ENCODE assay signal across 25 cellular contexts in the genomic region with DNA sequence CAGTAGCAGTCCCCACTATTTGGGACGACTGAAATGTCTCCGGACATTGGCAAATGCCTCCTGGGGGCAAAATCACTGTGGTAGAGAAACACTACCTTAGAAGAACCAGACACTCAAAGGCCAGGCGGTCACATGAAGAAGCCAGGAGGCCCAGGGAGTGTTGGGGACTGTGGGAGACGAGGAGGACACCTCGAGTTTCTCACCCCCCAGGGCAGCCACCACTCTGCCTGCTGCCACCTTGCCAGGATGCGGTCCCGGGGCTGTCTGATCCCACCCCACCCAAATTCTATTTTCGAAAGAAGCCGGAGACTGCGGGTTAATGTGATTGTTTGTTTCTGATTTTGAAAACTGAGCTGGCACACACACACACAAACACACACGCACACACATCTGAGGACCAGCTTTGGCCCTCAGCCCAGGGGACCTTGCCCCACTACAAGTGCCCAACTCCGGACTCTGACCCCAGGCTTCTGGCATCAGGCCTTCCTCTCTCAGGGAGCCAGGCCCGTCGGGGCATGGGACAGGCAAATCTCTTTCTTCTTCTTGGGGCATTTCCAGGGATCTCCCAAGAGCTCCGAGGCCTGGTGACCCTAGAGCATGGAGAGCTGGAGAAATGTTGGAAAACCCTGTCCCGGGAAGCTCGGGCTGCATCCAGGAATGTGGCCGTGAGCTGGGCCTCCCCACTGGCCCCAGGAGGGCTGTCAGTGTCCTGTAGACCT.
DNase-seq lines count a peak whose midpoint lies in the region; ATAC-seq, FAIRE-seq and TF ChIP-seq lines count a peak whose summit lies in the region.
"Had no signal": no experiment of that assay in that cellular context is flagged by ENCODE, and none has a peak within 500 bp of the region (broad histone marks: within the 10 kb centered on the region; RNA-seq: fewer than 3 reads in every experiment).

No MANE protein-coding gene starts in this region.

- H3K27me3 ChIP-seq in colonic mucosa (no peaks in the 10 kb centered on the region), right lobe of liver (no peaks in the 10 kb centered on the region), pancreas (no peaks in the 10 kb centered on the region)
- H3K27me3 ChIP-seq: SJCRH30 had no signal

- H3K9me3 ChIP-seq in KOPT-K1 (ENCODE audit: insufficient read depth, low read length, poor library complexity, severe bottlenecking) (no peaks in the 10 kb centered on the region), colonic mucosa (no peaks in the 10 kb centered on the region), right lobe of liver (no peaks in the 10 kb centered on the region), pancreas (no peaks in the 10 kb centered on the region)
- H3K9me3 ChIP-seq: SJCRH30 had no signal

- H3K4me1 ChIP-seq in colonic mucosa (no peaks in the 10 kb centered on the region), right lobe of liver (peaks cover 0 to 20% (median 9%) of the 10 kb centered on the region in 4 donors), pancreas (peaks cover 0 to 5% (median 0%) of the 10 kb centered on the region in 3 donors)

- no peaks in the 10 kb centered on the region for H3K36me3 ChIP-seq in KOPT-K1 (ENCODE audit: insufficient read depth, low read length)
- no peaks in the 10 kb centered on the region for H3K36me3 ChIP-seq in colonic mucosa
- no peaks in the 10 kb centered on the region for H3K36me3 ChIP-seq in right lobe of liver
- no peaks in the 10 kb centered on the region for H3K36me3 ChIP-seq in pancreas
- H3K36me3 ChIP-seq: SJCRH30 had no signal

- H3K9me3 Mint-ChIP-seq in activated naive CD8-positive, alpha-beta T cell treated with anti-CD3 and anti-CD28 coated beads for 36 hours = no peaks in the 10 kb centered on the region

- H3K9ac ChIP-seq in colonic mucosa (ENCODE audit: low read depth in 2 of 2, low read length in 2 of 2) = no peak overlapping the region
- H3K9ac ChIP-seq: GM23248 had no signal

- H3K27ac ChIP-seq in KOPT-K1 (ENCODE audit: low read depth, low read length, poor library complexity, severe bottlenecking) (peak overlapping the region; percentile 71), colonic mucosa (no peak overlapping the region), right lobe of liver (peak overlapping the region in 2 of 3 donors; percentile 55 to 77), pancreas (no peak overlapping the region)
- H3K27ac ChIP-seq: GM23248, SJCRH30 had no signal

- 13% methylated on average over 8 of the region's 18 CpGs for WGBS in right lobe of liver (ENCODE audit: insufficient coverage, low coverage, low lambda C conversion rate, missing lambda C conversion rate)
- WGBS in pancreas, 2 donors = 48 to 50% methylated on average over 18 of the region's 18 CpGs

- intact Hi-C loops in colonic mucosa (cut with DNase I) (no loop called here), right lobe of liver (cut with DNase I) (no loop called here), pancreas (cut with DNase I) (no loop called here)

- ATAC-seq in right lobe of liver (peak; percentile 92 to 98 (median 96)), pancreas (peak; percentile 34 to 64 (median 54)), GM19395 (IDR thresholded peaks at IDR 0.05; ENCODE audit: unreplicated experiment) (no peak)

- TF ChIP-seq POLR2A in right lobe of liver (IDR thresholded peaks at IDR 0.05) = no peak

- H3K4me3 ChIP-seq in colonic mucosa (no peak overlapping the region), right lobe of liver (no peak overlapping the region), pancreas (no peak overlapping the region)
- H3K4me3 ChIP-seq: GM23248, SJCRH30 had no signal

- DNase-seq in colonic mucosa (peak; percentile 81), right lobe of liver (peak; percentile 90 to 96 (median 93)), pancreas (peak in 3 of 6 donors; percentile 21 to 47 (median 25)), NCI-H1436 (lab: John Stamatoyannopoulos, UW) (no peak), frontal cortex (ENCODE audit: low spot score in 2 of 2) (no peak)
- no peak for DNase-seq in activated naive CD8-positive, alpha-beta T cell treated with anti-CD3 and anti-CD28 coated beads for 36 hours
- DNase-seq: DMS53; GDM1; GM23248; HCEC 1CT; KG1; NCI-H1092 treated with DMSO at 0.1 percent for 48 hours; NCI-H146; NCI-H2029; NCI-H2227 treated with DMSO at 0.1 percent for 48 hours; NCI-H524; NCI-H774; NK-92 treated with Interleukin-12 subunit alpha and Interleukin-12 subunit beta, amount 100 ng/mL, for 24 hours; SJCRH30 had no signal

- H3K27ac Mint-ChIP-seq in activated naive CD8-positive, alpha-beta T cell treated with anti-CD3 and anti-CD28 coated beads for 36 hours = no peak overlapping the region
- H3K27ac Mint-ChIP-seq: B cell had no signal

- no peaks in the 10 kb centered on the region for H3K36me3 Mint-ChIP-seq in activated naive CD8-positive, alpha-beta T cell treated with anti-CD3 and anti-CD28 coated beads for 36 hours

- H3K4me1 Mint-ChIP-seq in activated naive CD8-positive, alpha-beta T cell treated with anti-CD3 and anti-CD28 coated beads for 36 hours = no peaks in the 10 kb centered on the region
- H3K4me1 Mint-ChIP-seq: B cell had no signal

- H3K4me3 Mint-ChIP-seq in activated naive CD8-positive, alpha-beta T cell treated with anti-CD3 and anti-CD28 coated beads for 36 hours = no peak overlapping the region
- H3K4me3 Mint-ChIP-seq: B cell had no signal

- FAIRE-seq in pancreas (lab: Jason Lieb, UNC) (no peak), frontal cortex (lab: Jason Lieb, UNC) (no peak)
- FAIRE-seq: A204.1, D721Med, GM19239 had no signal

- TF ChIP-seq CTCF in colonic mucosa (IDR thresholded peaks at IDR 0.05) (no peak), right lobe of liver (IDR thresholded peaks at IDR 0.05) (no peak), pancreas (IDR thresholded peaks at IDR 0.05) (no peak)

- peaks cover 5% of the 10 kb centered on the region for H3K27me3 Mint-ChIP-seq in activated naive CD8-positive, alpha-beta T cell treated with anti-CD3 and anti-CD28 coated beads for 36 hours

Comparison
In these comparisons a context has a peak if more than half of its experiments do, and no peak if none do; other contexts are left out.
1. H3K27ac ChIP-seq: peak in KOPT-K1 (single experiment) and right lobe of liver (2 of 3); none in colonic mucosa (single experiment) and pancreas (0 of 4).
2. DNase-seq: peak in colonic mucosa (single experiment) and right lobe of liver (3 of 3); none in NCI-H1436 (single experiment), activated naive CD8-positive, alpha-beta T cell treated with anti-CD3 and anti-CD28 coated beads for 36 hours (single experiment) and frontal cortex (0 of 2).